8 cellular contexts compared by ENCODE assay signal in genomic region chr11:123145220-123145619, GRCh38. TPM values are rescaled to one million over a fixed set of nuclear protein-coding genes. Genes with fewer than 3 reads are reported as not detected.
DNase-seq lines count a peak whose midpoint lies in the region; ATAC-seq and TF ChIP-seq lines count a peak whose summit lies in the region.
"Had no signal": no experiment of that assay in that cellular context is flagged by ENCODE, and none has a peak within 500 bp of the region (broad histone marks: within the 10 kb centered on the region; RNA-seq: fewer than 3 reads in every experiment).

No MANE protein-coding gene starts in this region.

- peak; percentile 95 for ATAC-seq in RWPE2 (ENCODE audit: low read depth)
- ATAC-seq in HG03565 (IDR thresholded peaks at IDR 0.05; ENCODE audit: unreplicated experiment) = no peak

- BruUV-seq in Caco-2 (replicated peaks; lab: Mats Ljungman, UMichigan) = no TSS peak

- no peak overlapping the region for H3K9ac ChIP-seq in subcutaneous abdominal adipose tissue (ENCODE audit: low read length in 5 of 5)

- H3K4me1 ChIP-seq in RWPE2 (ENCODE audit: insufficient read depth, poor library complexity, severe bottlenecking) (peaks cover 14% of the 10 kb centered on the region), subcutaneous abdominal adipose tissue (ENCODE audit: control insufficient read depth in 5 of 5, insufficient read depth in 5 of 5, low read length in 5 of 5) (peaks cover 0 to 23% (median 8%) of the 10 kb centered on the region in 5 donors), Caco-2 (no peaks in the 10 kb centered on the region)

- POLR2A ChIA-PET in Caco-2 (lab: Charles Lee) = interaction anchor here (0.6 kb wide), 1 partner anchor 15 kb away, joined by 4 read pairs; no protein-coding TSS in a partner anchor

- no peak overlapping the region for H3K4me3 ChIP-seq in RWPE2 (ENCODE audit: severe bottlenecking)
- no peak overlapping the region for H3K4me3 ChIP-seq in foreskin fibroblast (ENCODE audit: low read depth in 1 of 2, low read length in 2 of 2)
- no peak overlapping the region for H3K4me3 ChIP-seq in subcutaneous abdominal adipose tissue (ENCODE audit: low read depth in 1 of 5, low read length in 5 of 5)
- no peak overlapping the region for H3K4me3 ChIP-seq in Caco-2 (ENCODE audit: low read depth, low read length)

- H3K27ac Mint-ChIP-seq in HFFc6 (peak overlapping the region; percentile 88), Caco-2 (ENCODE audit: unreplicated experiment) (no peak overlapping the region)
- H3K27ac Mint-ChIP-seq: naive B cell had no signal

- H3K4me1 Mint-ChIP-seq in HFFc6 (ENCODE audit: low read depth) (peaks cover 54% of the 10 kb centered on the region), Caco-2 (ENCODE audit: low read depth, unreplicated experiment) (no peaks in the 10 kb centered on the region)
- H3K4me1 Mint-ChIP-seq: naive B cell had no signal

- H3K9me3 ChIP-seq in RWPE2 (ENCODE audit: severe bottlenecking) (no peaks in the 10 kb centered on the region), subcutaneous abdominal adipose tissue (ENCODE audit: control insufficient read depth in 5 of 5, low read length in 5 of 5) (no peaks in the 10 kb centered on the region), Caco-2 (no peaks in the 10 kb centered on the region)

- peak overlapping the region; percentile 54 for H3K27ac ChIP-seq in RWPE2 (ENCODE audit: poor library complexity, severe bottlenecking)
- peak overlapping the region; percentile 41 for H3K27ac ChIP-seq in subcutaneous abdominal adipose tissue (ENCODE audit: low read depth, low read length)

- H3K27me3 ChIP-seq in RWPE2 (ENCODE audit: insufficient read depth, poor library complexity, severe bottlenecking) (no peaks in the 10 kb centered on the region), subcutaneous abdominal adipose tissue (ENCODE audit: control insufficient read depth in 5 of 5, insufficient read depth in 4 of 5, low read length in 5 of 5) (no peaks in the 10 kb centered on the region), Caco-2 (replicated peaks; ENCODE audit: control insufficient read depth, insufficient read depth, low read length) (no peaks in the 10 kb centered on the region)

- no peak for TF ChIP-seq CTCF in HFFc6 (IDR thresholded peaks at IDR 0.05)
- TF ChIP-seq CTCF in RWPE2 (IDR thresholded peaks at IDR 0.05; ENCODE audit: poor library complexity, severe bottlenecking) = no peak
- no peak for TF ChIP-seq CTCF in foreskin fibroblast (IDR thresholded peaks at IDR 0.05; ENCODE audit: low read depth, low read length)
- no peak for TF ChIP-seq CTCF in Caco-2 (IDR thresholded peaks at IDR 0.05; ENCODE audit: insufficient read depth in 1 of 2, low read depth in 1 of 2, low read length in 1 of 2, severe bottlenecking in 1 of 2, unreplicated experiment in 1 of 2)

- H3K9me3 Mint-ChIP-seq in HFFc6 (no peaks in the 10 kb centered on the region), Caco-2 (ENCODE audit: unreplicated experiment) (no peaks in the 10 kb centered on the region)

- peak; percentile 77 for DNase-seq in HFFc6
- peak; percentile 72 for DNase-seq in RWPE2 (ENCODE audit: low spot score)
- peak; percentile 93 to 94 for DNase-seq in foreskin fibroblast
- DNase-seq in midbrain (lab: John Stamatoyannopoulos, UW) = no peak
- no peak for DNase-seq in Caco-2
- DNase-seq: naive B cell had no signal

- H3K4me3 Mint-ChIP-seq in HFFc6 (peak overlapping the region; percentile 64), Caco-2 (ENCODE audit: unreplicated experiment) (no peak overlapping the region)
- H3K4me3 Mint-ChIP-seq: naive B cell had no signal

- H3K36me3 ChIP-seq in RWPE2 (ENCODE audit: low read depth) (peaks cover 8% of the 10 kb centered on the region), subcutaneous abdominal adipose tissue (ENCODE audit: control insufficient read depth in 5 of 5, insufficient read depth in 5 of 5, low read length in 5 of 5) (peaks cover 0 to 6% (median 3%) of the 10 kb centered on the region in 5 donors), Caco-2 (ENCODE audit: control insufficient read depth, insufficient read depth, low read length) (no peaks in the 10 kb centered on the region)

- H3K27me3 Mint-ChIP-seq in HFFc6 (ENCODE audit: insufficient read depth) (no peaks in the 10 kb centered on the region; the same call in 1 of the 2 replicates), Caco-2 (ENCODE audit: insufficient read depth, unreplicated experiment) (no peaks in the 10 kb centered on the region)

- intact Hi-C loops in Caco-2 (cut with micrococcal nuclease; ENCODE audit: unreplicated experiment) = no loop called here

- CTCF ChIA-PET in Caco-2 (lab: Charles Lee) = interaction anchor here (1.2 kb wide), 1 partner anchor 102 kb away, joined by 5 read pairs; no protein-coding TSS in a partner anchor

- peaks cover 38% of the 10 kb centered on the region for H3K36me3 Mint-ChIP-seq in HFFc6 (ENCODE audit: low read depth)
- H3K36me3 Mint-ChIP-seq in Caco-2 (ENCODE audit: insufficient read depth, unreplicated experiment) = no peaks in the 10 kb centered on the region
- H3K36me3 Mint-ChIP-seq: naive B cell had no signal

RNA-seq across cellular contexts. Expression of gene CLMP, which starts 49.8 kb away (rescaled TPM):
- total RNA-seq in HFFc6 (2021; fragmentation: NEBNext Ultra II Directional; extraction: Animal tissue kit (Norgen Biotek cat#: 25700)) = 100 to 1,000 TPM; 126 to 201 (median 138) TPM
- total RNA-seq in Caco-2 (2022) = 44.0 and 58.9 TPM in 2 replicates

Comparison
In these comparisons a context has a peak if more than half of its experiments do, and no peak if none do; other contexts are left out.
1. DNase-seq: peak in HFFc6 (single experiment), RWPE2 (single experiment) and foreskin fibroblast (2 of 2); none in midbrain (single experiment) and Caco-2 (0 of 2).